Comparison of ENCODE assay signal across 31 cellular contexts in genomic region chr16:86846136-86846535, GRCh38.
"Had no signal": no experiment of that assay in that cellular context is flagged by ENCODE, and none has a peak within 500 bp of the region (broad histone marks: within the 10 kb centered on the region; RNA-seq: fewer than 3 reads in every experiment).

No MANE protein-coding gene starts in this region.

- H3K4me1 Mint-ChIP-seq: endodermal cell; naive B cell; stimulated activated memory B cell treated with anti-CD40 and anti-IgM and Interleukin-4, amounts not matched to agents 10 μg/mL and 1 μg/mL and 100 μg/mL, for 72 hours had no signal

- DNase-seq: cerebellar nuclear complex; effector CD8-positive, alpha-beta T cell; endodermal cell; erythroblast; esophagus squamous epithelium; foreskin fibroblast; gastrocnemius medialis; head of caudate nucleus; kidney; mesenchymal stem cell; mucosa of descending colon; naive B cell; nephron progenitor cell; occipital lobe; ovary; psoas muscle; right cardiac atrium; sigmoid colon; stimulated activated CD4-positive, alpha-beta T cell treated with anti-CD3 and anti-CD28 coated beads, Interleukin-2, amount 100 ng/mL, for 24 hours; stimulated activated CD4-positive, alpha-beta T cell treated with anti-CD3 and anti-CD28 coated beads, Interleukin-4, amount 100 ng/mL, for 24 hours; stimulated activated naive CD8-positive, alpha-beta T cell treated with anti-CD3 and anti-CD28 coated beads, Interleukin-15, Interleukin-2, amounts not matched to agents 100 U/mL and 50 U/mL, for 24 hours; substantia nigra; testis; upper lobe of left lung had no signal

- FAIRE-seq: colon, kidney, urothelium cell line had no signal

- H3K27ac Mint-ChIP-seq: endodermal cell; mesothelial cell of epicardium; nephron progenitor cell; stimulated activated memory B cell treated with anti-CD40 and anti-IgM and Interleukin-4, amounts not matched to agents 10 μg/mL and 1 μg/mL and 100 μg/mL, for 72 hours had no signal

- H3K4me3 ChIP-seq: esophagus squamous epithelium, gastrocnemius medialis, lung, mucosa of descending colon, ovary, psoas muscle, sigmoid colon, testis, tibial nerve, upper lobe of left lung had no signal

- H3K27ac ChIP-seq: esophagus squamous epithelium, gastrocnemius medialis, ovary, psoas muscle, sigmoid colon, testis, tibial nerve, upper lobe of left lung had no signal

- H3K36me3 Mint-ChIP-seq: mesothelial cell of epicardium; naive B cell; stimulated activated memory B cell treated with anti-CD40 and anti-IgM and Interleukin-4, amounts not matched to agents 10 μg/mL and 1 μg/mL and 100 μg/mL, for 72 hours had no signal

- H3K9me3 ChIP-seq: esophagus squamous epithelium, gastrocnemius medialis, mucosa of descending colon, ovary, psoas muscle, sigmoid colon, testis, tibial nerve, upper lobe of left lung had no signal

- H3K27me3 ChIP-seq: gastrocnemius medialis, ovary, testis, tibial nerve, upper lobe of left lung had no signal

- ATAC-seq: gastrocnemius medialis; left lobe of liver; mucosa of descending colon; psoas muscle; right cardiac atrium; stimulated activated memory B cell treated with anti-CD40 and anti-IgM and Interleukin-4, amounts not matched to agents 10 μg/mL and 1 μg/mL and 100 μg/mL, for 72 hours; stimulated activated naive CD8-positive, alpha-beta T cell treated with anti-CD3 and anti-CD28 coated beads, Interleukin-15, Interleukin-2, amounts not matched to agents 100 U/mL and 50 U/mL, for 24 hours had no signal

- H3K9me3 Mint-ChIP-seq: endodermal cell, mesothelial cell of epicardium had no signal

- H3K4me3 Mint-ChIP-seq: endodermal cell; mesothelial cell of epicardium; naive B cell; nephron progenitor cell; stimulated activated memory B cell treated with anti-CD40 and anti-IgM and Interleukin-4, amounts not matched to agents 10 μg/mL and 1 μg/mL and 100 μg/mL, for 72 hours had no signal

- H3K36me3 ChIP-seq: esophagus squamous epithelium, gastrocnemius medialis, ovary, sigmoid colon, tibial nerve, upper lobe of left lung had no signal

- H3K4me1 ChIP-seq: gastrocnemius medialis, psoas muscle, sigmoid colon, testis, tibial nerve, upper lobe of left lung had no signal

- H3K27me3 Mint-ChIP-seq: stimulated activated memory B cell treated with anti-CD40 and anti-IgM and Interleukin-4, amounts not matched to agents 10 μg/mL and 1 μg/mL and 100 μg/mL, for 72 hours had no signal
